ENCODE assay signal across 19 cellular contexts in genomic region chr5:145801195-145801594, GRCh38.
"Had no signal": no experiment of that assay in that cellular context is flagged by ENCODE, and none has a peak within 500 bp of the region (broad histone marks: within the 10 kb centered on the region; RNA-seq: fewer than 3 reads in every experiment).

No MANE protein-coding gene starts in this region.

- H3K27me3 ChIP-seq: gastrocnemius medialis, heart right ventricle, stomach had no signal

- H3K9me3 ChIP-seq: gastrocnemius medialis, left ventricle myocardium inferior, lower lobe of right lung, stomach had no signal

- H3K4me3 Mint-ChIP-seq: central memory CD8-positive, alpha-beta T cell; naive B cell; nephron progenitor cell had no signal

- H3K4me3 ChIP-seq: gastrocnemius medialis, heart right ventricle, left ventricle myocardium inferior, lower lobe of right lung, stomach had no signal

- H3K4me1 Mint-ChIP-seq: central memory CD8-positive, alpha-beta T cell; naive B cell had no signal

- DNase-seq: dermis blood vessel endothelial cell; gastrocnemius medialis; heart right ventricle; kidney; left cardiac atrium; left ventricle myocardium inferior; lower lobe of right lung; mesenchymal stem cell; naive B cell; nephron progenitor cell; posterior cingulate gyrus; right cardiac atrium; small intestine; stimulated activated CD4-positive, alpha-beta T cell treated with anti-CD3 and anti-CD28 coated beads, Interleukin-12 subunit alpha, Interleukin-12 subunit beta, amount 100 ng/mL, for 4 hours; stimulated activated naive CD4-positive, alpha-beta T cell; stomach; substantia nigra; trophoblast cell had no signal

- H3K4me1 ChIP-seq: gastrocnemius medialis, heart right ventricle, left ventricle myocardium inferior, lower lobe of right lung, stomach had no signal

- H3K27me3 Mint-ChIP-seq: central memory CD8-positive, alpha-beta T cell; naive B cell had no signal

- H3K36me3 ChIP-seq: gastrocnemius medialis, lower lobe of right lung had no signal

- H3K27ac Mint-ChIP-seq: nephron progenitor cell had no signal

- H3K27ac ChIP-seq: gastrocnemius medialis, heart right ventricle, left ventricle myocardium inferior, lower lobe of right lung, stomach had no signal

- ATAC-seq: gastrocnemius medialis, heart right ventricle, left cardiac atrium, lower lobe of right lung, right cardiac atrium had no signal
